9 cellular contexts compared by ENCODE assay signal in the genomic region with DNA sequence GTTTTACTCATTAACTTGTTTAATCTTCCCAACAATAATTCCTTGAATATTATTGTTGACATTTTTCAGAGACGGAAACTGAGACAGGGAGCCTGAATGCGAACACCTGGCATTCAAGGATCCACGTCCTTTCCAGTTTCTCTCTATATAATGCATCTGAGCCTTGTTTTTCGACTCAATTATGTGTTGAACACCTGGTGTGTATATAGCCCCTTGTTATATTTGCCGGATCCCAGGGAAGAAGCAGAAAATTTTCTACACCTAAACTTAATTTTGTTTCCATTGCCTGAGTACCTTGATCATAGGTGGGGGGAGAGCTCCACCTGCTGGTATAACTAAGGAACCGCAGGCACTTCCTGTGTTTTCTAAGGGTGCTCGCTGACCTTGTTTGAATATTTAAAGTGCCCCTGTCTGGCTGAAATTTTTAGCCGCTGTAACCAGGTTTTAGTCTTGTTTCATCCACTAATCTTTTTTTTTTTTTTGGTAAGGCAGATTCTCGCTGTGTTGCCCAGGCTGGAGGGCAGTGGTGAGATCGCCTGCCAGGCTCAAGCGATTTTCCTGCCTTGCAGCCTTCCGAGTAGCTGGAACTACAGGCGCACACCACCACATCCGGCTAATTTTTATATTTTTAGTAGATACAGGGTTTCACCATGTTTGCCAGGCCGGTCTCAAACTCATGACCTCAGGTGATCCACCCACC. TPM values are rescaled to one million over a fixed set of nuclear protein-coding genes. Genes with fewer than 3 reads are reported as not detected.
DNase-seq lines count a peak whose midpoint lies in the region; ATAC-seq and TF ChIP-seq lines count a peak whose summit lies in the region.
"Had no signal": no experiment of that assay in that cellular context is flagged by ENCODE, and none has a peak within 500 bp of the region (broad histone marks: within the 10 kb centered on the region; RNA-seq: fewer than 3 reads in every experiment).

No MANE protein-coding gene starts in this region.

- WGBS in liver: 25% methylated on average over 15 of the region's 15 CpGs

- H3K27ac ChIP-seq in liver (ENCODE audit: low read depth in 1 of 2, low read length in 2 of 2): peak overlapping the region; percentile 83 to 98

- ATAC-seq in HG03378 (IDR thresholded peaks at IDR 0.05; ENCODE audit: unreplicated experiment): peak; percentile 36
- ATAC-seq in HG03159 (IDR thresholded peaks at IDR 0.05; ENCODE audit: unreplicated experiment): no peak

- H3K9me3 Mint-ChIP-seq in activated CD4-positive, alpha-beta T cell treated with anti-CD3 and anti-CD28 coated beads, Interleukin-2, amount 10 ng/mL, durations not matched to agents 7 days and 5 days: no peaks in the 10 kb centered on the region
- H3K9me3 Mint-ChIP-seq in dendritic cell treated with granulocyte-macrophage colony-stimulating factor and Interleukin-4, amounts not matched to agents 40 ng/mL and 50 ng/mL, for 4 days: no peaks in the 10 kb centered on the region

- H3K36me3 ChIP-seq in liver (ENCODE audit: control insufficient read depth in 4 of 4, insufficient read depth in 3 of 4, low read depth in 1 of 4, low read length in 3 of 4): no peaks in the 10 kb centered on the region

- intact Hi-C loops in dendritic cell treated with granulocyte-macrophage colony-stimulating factor and Interleukin-4, amounts not matched to agents 40 ng/mL and 50 ng/mL, for 4 days (cut with micrococcal nuclease): loop anchor here (1.0 to 5.0 kb wide), 2 partner anchors 223 to 480 kb away; no protein-coding TSS in a partner anchor

- no peaks in the 10 kb centered on the region for H3K27me3 Mint-ChIP-seq in activated CD4-positive, alpha-beta T cell treated with anti-CD3 and anti-CD28 coated beads, Interleukin-2, amount 10 ng/mL, durations not matched to agents 7 days and 5 days
- H3K27me3 Mint-ChIP-seq in dendritic cell treated with granulocyte-macrophage colony-stimulating factor and Interleukin-4, amounts not matched to agents 40 ng/mL and 50 ng/mL, for 4 days: no peaks in the 10 kb centered on the region

- peak overlapping the region; percentile 67 to 93 for H3K9ac ChIP-seq in liver (ENCODE audit: low read depth in 1 of 2, low read length in 2 of 2)

- H3K27ac Mint-ChIP-seq in activated CD4-positive, alpha-beta T cell treated with anti-CD3 and anti-CD28 coated beads, Interleukin-2, amount 10 ng/mL, durations not matched to agents 7 days and 5 days: peak overlapping the region; percentile 79
- H3K27ac Mint-ChIP-seq in dendritic cell treated with granulocyte-macrophage colony-stimulating factor and Interleukin-4, amounts not matched to agents 40 ng/mL and 50 ng/mL, for 4 days: peak overlapping the region; percentile 76

- H3K4me3 ChIP-seq in liver (ENCODE audit: low read depth in 1 of 3, low read length in 3 of 3): peak overlapping the region in 2 of 3 donors; percentile 41 to 51

- POLR2A ChIA-PET in activated CD4-positive, alpha-beta T cell treated with anti-CD3 and anti-CD28 coated beads, Interleukin-2, amount 10 ng/mL, durations not matched to agents 7 days and 5 days (lab: Charles Lee): interaction anchor here (0.7 kb wide), 1 partner anchor 98 kb away, joined by 6 read pairs; no protein-coding TSS in a partner anchor

- peak overlapping the region; percentile 30 for H3K4me3 Mint-ChIP-seq in activated CD4-positive, alpha-beta T cell treated with anti-CD3 and anti-CD28 coated beads, Interleukin-2, amount 10 ng/mL, durations not matched to agents 7 days and 5 days
- H3K4me3 Mint-ChIP-seq in dendritic cell treated with granulocyte-macrophage colony-stimulating factor and Interleukin-4, amounts not matched to agents 40 ng/mL and 50 ng/mL, for 4 days: peak overlapping the region; percentile 66

- H3K4me1 ChIP-seq in liver (ENCODE audit: control insufficient read depth in 4 of 4, insufficient read depth in 4 of 4, low read length in 3 of 4): peaks cover 0 to 25% (median 12%) of the 10 kb centered on the region in 4 donors

- TF ChIP-seq RAD21 in liver (IDR thresholded peaks at IDR 0.05): peak; percentile 97 to 99

- H3K36me3 Mint-ChIP-seq in activated CD4-positive, alpha-beta T cell treated with anti-CD3 and anti-CD28 coated beads, Interleukin-2, amount 10 ng/mL, durations not matched to agents 7 days and 5 days (ENCODE audit: low read depth): no peaks in the 10 kb centered on the region
- H3K36me3 Mint-ChIP-seq in dendritic cell treated with granulocyte-macrophage colony-stimulating factor and Interleukin-4, amounts not matched to agents 40 ng/mL and 50 ng/mL, for 4 days (ENCODE audit: low read depth): no peaks in the 10 kb centered on the region

- TF ChIP-seq CTCF in liver (IDR thresholded peaks at IDR 0.05; ENCODE audit: low read depth, low read length, missing input control): peak; percentile 99

- H3K9me3 ChIP-seq in liver (ENCODE audit: control insufficient read depth in 4 of 4, low read length in 3 of 4): no peaks in the 10 kb centered on the region

- H3K4me1 Mint-ChIP-seq in activated CD4-positive, alpha-beta T cell treated with anti-CD3 and anti-CD28 coated beads, Interleukin-2, amount 10 ng/mL, durations not matched to agents 7 days and 5 days: peaks cover 39% of the 10 kb centered on the region
- H3K4me1 Mint-ChIP-seq in dendritic cell treated with granulocyte-macrophage colony-stimulating factor and Interleukin-4, amounts not matched to agents 40 ng/mL and 50 ng/mL, for 4 days (ENCODE audit: low read depth): peaks cover 37% of the 10 kb centered on the region

- H3K27me3 ChIP-seq in liver (ENCODE audit: control insufficient read depth in 4 of 4, insufficient read depth in 4 of 4, low read length in 3 of 4): no peaks in the 10 kb centered on the region

- DNase-seq in Daoy (ENCODE audit: low read depth) (peak; percentile 62), NCI-H526 treated with DMSO at 0.1 percent for 48 hours (lab: John Stamatoyannopoulos, UW) (peak; percentile 73)
- peak; percentile 80 for DNase-seq in activated CD4-positive, alpha-beta T cell treated with anti-CD3 and anti-CD28 coated beads, Interleukin-2, amount 10 ng/mL, durations not matched to agents 7 days and 5 days
- DNase-seq in stimulated activated CD4-positive, alpha-beta T cell treated with anti-CD3 and anti-CD28 coated beads, Interleukin-4, amount 100 ng/mL, for 4 hours: peak; percentile 33 to 60

- CTCF ChIA-PET in activated CD4-positive, alpha-beta T cell treated with anti-CD3 and anti-CD28 coated beads, Interleukin-2, amount 10 ng/mL, durations not matched to agents 7 days and 5 days (lab: Charles Lee): interaction anchor here (0.6 to 2.3 kb wide), 14 partner anchors 142 to 437 kb away, joined by 3 to 18 read pairs (median 4); no protein-coding TSS in a partner anchor

TF ChIP-seq in liver, 16 proteins besides CTCF, POLR2A, EP300 and RAD21 (continues in another document):
- TF ChIP-seq YY1 (IDR thresholded peaks at IDR 0.05) (no peak), HNF4G (IDR thresholded peaks at IDR 0.05) (no peak), HNF4A (conservative IDR thresholded peaks at IDR 0.05) (peak; percentile 13 to 14), SP1 (IDR thresholded peaks at IDR 0.05) (no peak), RXRA (IDR thresholded peaks at IDR 0.05) (peak; percentile 36 to 37), FOXA1 (IDR thresholded peaks at IDR 0.05) (no peak), GABPA (IDR thresholded peaks at IDR 0.05 in 1 of 2, conservative IDR thresholded peaks at IDR 0.05 in 1 of 2) (no peak), EGR1 (IDR thresholded peaks at IDR 0.05; ENCODE audit: low read depth in 2 of 2) (peak in 1 of 2 donors; percentile 17), JUND (IDR thresholded peaks at IDR 0.05) (peak in 1 of 2 donors; percentile 32), NR2F2 (IDR thresholded peaks at IDR 0.05) (no peak), FOXA2 (IDR thresholded peaks at IDR 0.05) (no peak), TAF1 (conservative IDR thresholded peaks at IDR 0.05) (no peak)
- TF ChIP-seq, protein P1, sequence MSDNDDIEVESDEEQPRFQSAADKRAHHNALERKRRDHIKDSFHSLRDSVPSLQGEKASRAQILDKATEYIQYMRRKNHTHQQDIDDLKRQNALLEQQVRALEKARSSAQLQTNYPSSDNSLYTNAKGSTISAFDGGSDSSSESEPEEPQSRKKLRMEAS (IDR thresholded peaks at IDR 0.05): no peak
- TF ChIP-seq, protein P2, sequence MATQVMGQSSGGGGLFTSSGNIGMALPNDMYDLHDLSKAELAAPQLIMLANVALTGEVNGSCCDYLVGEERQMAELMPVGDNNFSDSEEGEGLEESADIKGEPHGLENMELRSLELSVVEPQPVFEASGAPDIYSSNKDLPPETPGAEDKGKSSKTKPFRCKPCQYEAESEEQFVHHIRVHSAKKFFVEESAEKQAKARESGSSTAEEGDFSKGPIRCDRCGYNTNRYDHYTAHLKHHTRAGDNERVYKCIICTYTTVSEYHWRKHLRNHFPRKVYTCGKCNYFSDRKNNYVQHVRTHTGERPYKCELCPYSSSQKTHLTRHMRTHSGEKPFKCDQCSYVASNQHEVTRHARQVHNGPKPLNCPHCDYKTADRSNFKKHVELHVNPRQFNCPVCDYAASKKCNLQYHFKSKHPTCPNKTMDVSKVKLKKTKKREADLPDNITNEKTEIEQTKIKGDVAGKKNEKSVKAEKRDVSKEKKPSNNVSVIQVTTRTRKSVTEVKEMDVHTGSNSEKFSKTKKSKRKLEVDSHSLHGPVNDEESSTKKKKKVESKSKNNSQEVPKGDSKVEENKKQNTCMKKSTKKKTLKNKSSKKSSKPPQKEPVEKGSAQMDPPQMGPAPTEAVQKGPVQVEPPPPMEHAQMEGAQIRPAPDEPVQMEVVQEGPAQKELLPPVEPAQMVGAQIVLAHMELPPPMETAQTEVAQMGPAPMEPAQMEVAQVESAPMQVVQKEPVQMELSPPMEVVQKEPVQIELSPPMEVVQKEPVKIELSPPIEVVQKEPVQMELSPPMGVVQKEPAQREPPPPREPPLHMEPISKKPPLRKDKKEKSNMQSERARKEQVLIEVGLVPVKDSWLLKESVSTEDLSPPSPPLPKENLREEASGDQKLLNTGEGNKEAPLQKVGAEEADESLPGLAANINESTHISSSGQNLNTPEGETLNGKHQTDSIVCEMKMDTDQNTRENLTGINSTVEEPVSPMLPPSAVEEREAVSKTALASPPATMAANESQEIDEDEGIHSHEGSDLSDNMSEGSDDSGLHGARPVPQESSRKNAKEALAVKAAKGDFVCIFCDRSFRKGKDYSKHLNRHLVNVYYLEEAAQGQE (IDR thresholded peaks at IDR 0.05): peak; percentile 32
- TF ChIP-seq, protein P3, sequence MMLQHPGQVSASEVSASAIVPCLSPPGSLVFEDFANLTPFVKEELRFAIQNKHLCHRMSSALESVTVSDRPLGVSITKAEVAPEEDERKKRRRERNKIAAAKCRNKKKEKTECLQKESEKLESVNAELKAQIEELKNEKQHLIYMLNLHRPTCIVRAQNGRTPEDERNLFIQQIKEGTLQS (IDR thresholded peaks at IDR 0.05): no peak

RNA-seq across cellular contexts. Expression of a gene that starts 6.6 kb away (rescaled TPM):
- 32.2 and 46.9 TPM in 2 replicates for total RNA-seq in Daoy (2014; rRNA removed; shearing (Covaris generic))
- total RNA-seq in activated CD4-positive, alpha-beta T cell treated with anti-CD3 and anti-CD28 coated beads, Interleukin-2, amount 10 ng/mL, durations not matched to agents 7 days and 5 days: 10 to 100 TPM; 26.3 to 28.7 TPM
- total RNA-seq in liver: 10 to 100 TPM; 16.6 to 18.9 TPM
- polyA plus RNA-seq in liver: 10 to 100 TPM; 21.7 to 22.5 TPM

RNA-seq across cellular contexts. Expression of a gene that starts 42.3 kb away (rescaled TPM):
- total RNA-seq in Daoy (2014; rRNA removed; shearing (Covaris generic)): not detected in 2 replicates
- total RNA-seq in activated CD4-positive, alpha-beta T cell treated with anti-CD3 and anti-CD28 coated beads, Interleukin-2, amount 10 ng/mL, durations not matched to agents 7 days and 5 days: not detected
- under 1 TPM in 1 of 2 donors, not detected in 1; 0.92 TPM for total RNA-seq in liver
- polyA plus RNA-seq in liver: under 1 TPM in 1 of 2 donors, not detected in 1; 0.13 TPM
- total RNA-seq: mononuclear cell had no signal
